Comparison of ENCODE assay signal across 14 cellular contexts in the genomic region with DNA sequence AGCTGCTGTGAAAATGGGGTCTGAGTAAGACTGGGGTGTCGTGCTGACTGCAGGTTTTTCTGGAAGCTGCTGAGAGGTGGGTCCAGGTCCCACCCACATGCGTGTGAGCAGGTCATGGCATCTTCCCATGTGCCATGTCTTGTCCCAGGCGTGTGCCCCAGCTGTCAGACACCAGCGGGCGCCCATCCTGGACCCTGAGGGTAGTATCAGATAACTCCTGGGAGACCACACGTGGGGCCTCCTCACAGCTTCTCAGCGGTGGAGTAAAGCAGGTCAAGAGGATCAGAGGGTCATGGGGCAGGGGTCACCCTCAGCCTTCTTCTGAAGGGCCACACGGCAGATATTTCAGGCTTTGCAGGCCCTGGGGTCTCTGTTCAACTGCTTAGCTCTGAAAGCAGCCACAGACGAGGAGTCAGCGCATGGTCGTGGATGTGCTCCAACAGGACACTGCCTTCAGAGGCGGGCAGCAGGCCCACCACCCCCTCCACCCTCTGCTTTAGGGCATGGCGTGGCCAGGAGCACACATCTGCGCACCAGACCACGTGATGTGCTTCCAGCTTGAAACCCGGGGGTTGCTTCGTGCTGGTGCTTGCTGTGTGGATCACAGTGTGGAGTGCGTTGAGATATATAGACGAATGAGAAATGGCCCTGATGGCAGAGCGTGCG.
"Had no signal": no experiment of that assay in that cellular context is flagged by ENCODE, and none has a peak within 500 bp of the region (broad histone marks: within the 10 kb centered on the region; RNA-seq: fewer than 3 reads in every experiment).

No MANE protein-coding gene starts in this region.

- H3K27me3 Mint-ChIP-seq: activated CD4-positive, alpha-beta T cell treated with anti-CD3 and anti-CD28 coated beads, Interleukin-2, amount 10 ng/mL, durations not matched to agents 24 days and 14 days had no signal

- H3K27ac Mint-ChIP-seq: activated CD4-positive, alpha-beta T cell treated with anti-CD3 and anti-CD28 coated beads, Interleukin-2, amount 10 ng/mL, durations not matched to agents 24 days and 14 days; T-helper 1 cell treated with Interleukin-12 subunit alpha and Interleukin-12 subunit beta and Interleukin-4 antibody, amounts not matched to agents 30 μg/mL and 1 μg/mL, for 36 hours had no signal

- DNase-seq: activated CD4-positive, alpha-beta T cell treated with anti-CD3 and anti-CD28 coated beads, Interleukin-2, amount 10 ng/mL, durations not matched to agents 24 days and 14 days; activated gamma-delta T cell; activated T-cell treated with anti-CD3 and anti-CD28 coated beads for 4 hours; colonic mucosa; left lung; mesenchymal stem cell; thyroid gland had no signal

- H3K27ac ChIP-seq: ascending aorta, cardiac muscle cell, colonic mucosa, left lung, pancreas, thyroid gland, vagina had no signal

- H3K9me3 ChIP-seq: ascending aorta, colonic mucosa, left lung, pancreas, thyroid gland, vagina had no signal

- ATAC-seq: left lung, pancreas had no signal

- H3K9me3 Mint-ChIP-seq: activated CD4-positive, alpha-beta T cell treated with anti-CD3 and anti-CD28 coated beads, Interleukin-2, amount 10 ng/mL, durations not matched to agents 24 days and 14 days; T-helper 1 cell treated with Interleukin-12 subunit alpha and Interleukin-12 subunit beta and Interleukin-4 antibody, amounts not matched to agents 30 μg/mL and 1 μg/mL, for 36 hours had no signal

- H3K36me3 ChIP-seq: cardiac muscle cell, colonic mucosa, pancreas, thyroid gland, vagina had no signal

- H3K4me1 ChIP-seq: ascending aorta, colonic mucosa, pancreas had no signal

- H3K4me3 ChIP-seq: ascending aorta, cardiac muscle cell, colonic mucosa, left lung, pancreas, thyroid gland, vagina had no signal

- H3K27me3 ChIP-seq: ascending aorta, cardiac muscle cell, colonic mucosa, left lung, pancreas, thyroid gland, vagina had no signal

- FAIRE-seq: frontal cortex, keratinocyte, pancreas had no signal

- H3K4me3 Mint-ChIP-seq: activated CD4-positive, alpha-beta T cell treated with anti-CD3 and anti-CD28 coated beads, Interleukin-2, amount 10 ng/mL, durations not matched to agents 24 days and 14 days; T-helper 1 cell treated with Interleukin-12 subunit alpha and Interleukin-12 subunit beta and Interleukin-4 antibody, amounts not matched to agents 30 μg/mL and 1 μg/mL, for 36 hours had no signal
